ENCODE assay signal across 9 cellular contexts in genomic region chr2:160408575-160409291, GRCh38.
DNase-seq lines count a peak whose midpoint lies in the region; ATAC-seq, FAIRE-seq and TF ChIP-seq lines count a peak whose summit lies in the region.
"Had no signal": no experiment of that assay in that cellular context is flagged by ENCODE, and none has a peak within 500 bp of the region (broad histone marks: within the 10 kb centered on the region; RNA-seq: fewer than 3 reads in every experiment).

No MANE protein-coding gene starts in this region.

- peaks cover 58% of the 10 kb centered on the region for H3K4me1 ChIP-seq in adipocyte (ENCODE audit: control insufficient read depth, insufficient read depth, low read length)
- H3K4me1 ChIP-seq in iPS-15b (ENCODE audit: control insufficient read depth, insufficient read depth, low read length) = peaks cover 15% of the 10 kb centered on the region
- H3K4me1 ChIP-seq in spleen = peaks cover 42 to 79% (median 72%) of the 10 kb centered on the region in 6 donors
- peaks cover 0 to 4% (median 0%) of the 10 kb centered on the region in 3 donors for H3K4me1 ChIP-seq in pancreas

- intact Hi-C loops in spleen (cut with DNase I; ENCODE audit: low total_unique reads) = no loop called here
- intact Hi-C loops in pancreas (cut with DNase I) = no loop called here

- TF ChIP-seq CTCF in spleen (IDR thresholded peaks at IDR 0.05 in 8 of 11, conservative IDR thresholded peaks at IDR 0.05 in 3 of 11) (peak in 1 of 11 experiments; percentile 4), pancreas (IDR thresholded peaks at IDR 0.05) (no peak)

- no peaks in the 10 kb centered on the region for H3K36me3 ChIP-seq in adipocyte (ENCODE audit: control insufficient read depth, insufficient read depth, low read length, severe bottlenecking)
- H3K36me3 ChIP-seq in iPS-15b (ENCODE audit: control insufficient read depth, insufficient read depth, low read length) = no peaks in the 10 kb centered on the region
- H3K36me3 ChIP-seq in spleen = no peaks in the 10 kb centered on the region
- H3K36me3 ChIP-seq in pancreas = no peaks in the 10 kb centered on the region

- DNase-seq in DMS53 (lab: John Stamatoyannopoulos, UW) (peak; percentile 33), DMS53 treated with DMSO at 0.1 percent for 48 hours (lab: John Stamatoyannopoulos, UW; ENCODE audit: unreplicated experiment) (no peak), adipocyte (ENCODE audit: low read depth) (no peak), spleen (peak; percentile 76), GDM1 (lab: John Stamatoyannopoulos, UW) (no peak), pancreas (no peak)

- peak overlapping the region; percentile 75 for H3K4me3 ChIP-seq in adipocyte (ENCODE audit: low read length)
- H3K4me3 ChIP-seq in iPS-15b (ENCODE audit: low read depth, low read length) = peak overlapping the region; percentile 75
- peak overlapping the region in 3 of 8 donors; percentile 25 to 95 (median 86) for H3K4me3 ChIP-seq in spleen
- no peak overlapping the region for H3K4me3 ChIP-seq in pancreas

- ATAC-seq in GM21619 (IDR thresholded peaks at IDR 0.05; ENCODE audit: unreplicated experiment) = no peak
- no peak for ATAC-seq in pancreas

- H3K27me3 ChIP-seq in adipocyte (replicated peaks; ENCODE audit: control insufficient read depth, insufficient read depth, low read length) (no peaks in the 10 kb centered on the region), iPS-15b (ENCODE audit: control insufficient read depth, insufficient read depth, low read length) (peaks cover 28% of the 10 kb centered on the region), spleen (replicated peaks in 1 of 7) (no peaks in the 10 kb centered on the region), pancreas (no peaks in the 10 kb centered on the region)

- FAIRE-seq in pancreas (lab: Jason Lieb, UNC) = no peak

- no peaks in the 10 kb centered on the region for H3K9me3 ChIP-seq in adipocyte (ENCODE audit: control insufficient read depth, low read length)
- no peaks in the 10 kb centered on the region for H3K9me3 ChIP-seq in iPS-15b (ENCODE audit: control insufficient read depth, insufficient read depth, low read length)
- no peaks in the 10 kb centered on the region for H3K9me3 ChIP-seq in spleen
- H3K9me3 ChIP-seq in pancreas = no peaks in the 10 kb centered on the region

- TF ChIP-seq POLR2A in spleen (IDR thresholded peaks at IDR 0.05) = no peak

- H3K9ac ChIP-seq in adipocyte (ENCODE audit: low read length) (peak overlapping the region; percentile 87), iPS-15b (ENCODE audit: low read depth, low read length) (peak overlapping the region; percentile 57)

- WGBS in spleen, 5 donors = 64 to 81% (median 71%) methylated on average over 16 of the region's 16 CpGs
- 87 to 88% methylated on average over 16 of the region's 16 CpGs for WGBS in pancreas, 2 donors

- H3K27ac ChIP-seq in spleen (peak overlapping the region in 7 of 8 donors; percentile 98 to 100 (median 100)), pancreas (no peak overlapping the region)
- H3K27ac ChIP-seq: 22Rv1 had no signal

Comparison
In these comparisons a context has a peak if more than half of its experiments do, and no peak if none do; other contexts are left out.
1. DNase-seq: peak in DMS53 (single experiment) and spleen (single experiment); none in DMS53 treated with DMSO at 0.1 percent for 48 hours (single experiment), adipocyte (single experiment), GDM1 (single experiment) and pancreas (0 of 6).
2. H3K4me3 ChIP-seq: peak in adipocyte (single experiment) and iPS-15b (single experiment); none in pancreas (0 of 4).
3. H3K27ac ChIP-seq: peak in spleen (7 of 8); none in pancreas (0 of 4).